In the genomic region with DNA sequence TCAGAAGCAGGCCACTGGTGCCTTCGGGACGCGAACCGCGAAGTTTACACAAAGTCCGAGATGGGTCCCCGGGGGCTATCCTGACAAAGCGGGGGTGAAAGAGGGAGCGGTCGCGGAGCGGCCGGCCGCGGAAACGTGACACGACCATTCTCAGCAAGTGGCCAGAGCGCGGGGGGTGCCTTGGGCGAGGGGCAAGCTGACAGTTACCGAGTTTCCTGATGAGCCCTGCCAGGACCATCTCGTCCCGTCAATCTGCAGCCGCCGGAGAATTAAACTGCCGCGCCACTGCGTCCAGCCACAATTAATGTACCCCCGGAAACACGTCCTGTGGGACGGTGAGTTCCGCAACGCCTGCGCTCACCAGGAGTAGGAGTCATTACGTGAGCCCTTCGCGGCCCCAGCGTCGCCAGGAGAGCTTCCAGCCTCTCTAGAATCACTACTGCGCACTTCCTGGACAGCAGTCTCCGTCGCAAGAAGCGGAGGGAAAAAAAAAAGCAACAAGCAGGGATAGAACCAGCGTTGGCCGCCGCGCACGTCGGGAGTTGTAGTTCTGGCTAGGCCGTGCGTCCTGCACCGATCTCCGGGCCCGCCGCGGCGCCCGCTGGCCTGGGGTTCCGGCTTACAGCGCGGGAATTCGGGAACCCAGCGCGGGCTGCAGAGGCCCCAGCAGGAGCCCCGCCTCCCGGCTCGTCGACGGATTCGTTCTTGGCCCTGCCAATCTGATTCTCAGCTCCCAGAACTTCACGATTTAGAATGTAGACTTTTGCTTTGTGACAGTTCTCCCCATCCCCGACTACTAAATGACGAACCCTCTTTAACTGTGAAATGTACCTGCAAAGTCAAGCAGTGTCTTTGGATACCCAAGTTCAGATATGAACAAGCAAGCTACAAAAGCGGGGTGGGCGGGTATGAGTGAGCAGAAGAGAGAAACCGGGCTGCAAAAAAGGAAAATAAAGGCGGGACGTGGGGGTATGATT, we compare ENCODE assay signal across 8 cellular contexts. TPM values are rescaled to one million over a fixed set of nuclear protein-coding genes. Genes with fewer than 3 reads are reported as not detected.
DNase-seq lines count a peak whose midpoint lies in the region; ATAC-seq and TF ChIP-seq lines count a peak whose summit lies in the region.

A gene with protein sequence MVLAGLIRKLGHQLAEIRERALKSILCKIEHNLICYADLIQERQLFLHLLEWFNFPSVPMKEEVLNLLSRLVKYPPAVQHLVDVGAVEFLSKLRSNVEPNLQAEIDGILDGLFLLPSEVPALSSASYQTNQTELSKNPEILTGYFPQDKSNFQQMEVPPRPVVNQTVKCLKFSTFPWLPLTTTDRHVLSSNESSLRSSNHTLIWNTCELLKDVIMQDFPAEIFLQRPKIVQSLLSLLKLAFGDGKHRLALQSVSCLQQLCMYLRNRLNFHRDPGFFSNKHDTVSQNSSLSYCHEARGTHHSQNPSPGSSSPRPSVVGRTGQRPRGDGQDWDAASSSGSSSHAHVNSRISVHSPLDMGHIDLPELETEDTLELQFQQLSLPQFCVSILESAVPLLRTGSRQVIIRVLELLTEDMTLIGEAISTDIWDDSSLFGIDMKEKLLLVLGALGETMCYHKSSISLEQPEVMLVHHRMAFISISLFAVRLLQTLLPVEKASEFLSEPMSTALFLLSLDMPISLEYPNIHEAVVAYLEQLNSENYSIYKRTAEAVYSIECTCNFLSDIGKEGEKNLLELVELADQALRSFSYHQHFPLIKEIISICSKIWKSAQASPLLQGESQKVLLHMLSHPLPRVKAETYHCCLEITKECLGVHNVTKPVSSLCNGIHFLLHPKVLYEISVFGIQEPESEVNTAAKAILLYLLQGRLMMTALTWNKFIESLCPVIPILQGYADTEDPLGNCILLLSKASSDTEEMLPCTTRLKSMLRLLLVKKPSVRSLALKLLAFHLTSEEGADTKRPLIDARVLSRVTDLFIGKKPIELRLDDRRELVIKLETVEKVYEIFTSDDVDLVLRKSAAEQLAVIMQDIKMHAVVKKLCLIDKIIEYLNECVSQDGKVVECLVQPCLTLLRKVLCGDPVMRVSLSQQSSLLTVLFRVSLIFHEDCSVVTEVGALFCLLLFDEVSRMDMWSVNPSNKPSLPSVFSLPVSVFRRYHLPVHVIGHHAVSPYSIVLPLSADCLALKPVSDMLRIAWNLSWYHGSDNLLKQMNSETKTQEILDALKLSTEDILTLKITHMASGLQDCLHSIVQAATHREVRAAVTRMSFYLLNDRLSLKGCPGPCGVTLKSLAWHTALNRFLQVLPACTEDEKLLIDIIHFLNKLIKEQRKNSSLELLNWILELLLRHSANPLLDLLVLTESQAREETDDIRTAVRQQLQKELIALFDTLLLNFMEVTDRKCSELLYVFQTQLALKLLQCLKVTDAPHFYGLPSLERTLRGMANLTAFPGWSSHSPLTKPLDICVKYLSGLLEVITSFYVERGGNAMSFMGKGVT (N-terminal part only) (minus strand): TSS at position 267 of the 977 bp plus-strand sequence. CDS start 29 bp downstream, at position 238.

- intact Hi-C loops in A673 (cut with micrococcal nuclease; ENCODE audit: unreplicated experiment): no loop called here
- intact Hi-C loops in breast epithelium (cut with DNase I; ENCODE audit: low total_unique reads): loop anchor here (10.0 kb wide), 1 partner anchor 239 kb away; no protein-coding TSS in a partner anchor

- H3K9me3 ChIP-seq in A673 (ENCODE audit: low read depth, low read length, poor library complexity, severe bottlenecking) (no peaks in the 10 kb centered on the region), breast epithelium (no peaks in the 10 kb centered on the region), iPS-18c (ENCODE audit: control insufficient read depth, insufficient read depth, low read length) (no peaks in the 10 kb centered on the region)

- POLR2A ChIA-PET in A673 (lab: Charles Lee; ENCODE audit: low non-redundant PET): no interaction called here

- H3K36me3 ChIP-seq in A673 (ENCODE audit: insufficient read depth, low read length, poor library complexity, severe bottlenecking) (peaks cover 14% of the 10 kb centered on the region), breast epithelium (no peaks in the 10 kb centered on the region)

- ATAC-seq in GM18870 (IDR thresholded peaks at IDR 0.05; ENCODE audit: unreplicated experiment) (peak; percentile 92), HG03135 (IDR thresholded peaks at IDR 0.05; ENCODE audit: unreplicated experiment) (peak; percentile 96)

- CTCF ChIA-PET in A673 (lab: Charles Lee): no interaction called here

- peak within 1 kb of the TSS; percentile 93 for H3K4me3 ChIP-seq in A673 (ENCODE audit: low read depth, low read length, poor library complexity, severe bottlenecking)
- H3K4me3 ChIP-seq in breast epithelium: peak within 1 kb of the TSS; percentile 71 to 73 (median 72)
- peak within 1 kb of the TSS; percentile 84 for H3K4me3 ChIP-seq in iPS-18c (ENCODE audit: insufficient read depth, low read depth, low read length)
- H3K4me3 ChIP-seq in skin epidermis: peak within 1 kb of the TSS; percentile 60 to 91 (median 83)

- peak within 1 kb of the TSS; percentile 95 for H3K27ac ChIP-seq in A673 (ENCODE audit: low read depth, low read length, poor library complexity, severe bottlenecking)
- H3K27ac ChIP-seq in VCaP: peak within 1 kb of the TSS; percentile 93
- peak within 1 kb of the TSS; percentile 95 for H3K27ac ChIP-seq in breast epithelium
- peak within 1 kb of the TSS; percentile 95 to 99 (median 98) for H3K27ac ChIP-seq in skin epidermis

- no TSS peak for BruUV-seq in A673 (replicated peaks; lab: Mats Ljungman, UMichigan)

- DNase-seq in A673 (ENCODE audit: low spot score): peak; percentile 96
- peak; percentile 92 for DNase-seq in NCI-H2196 treated with DMSO at 0.1 percent for 48 hours (lab: John Stamatoyannopoulos, UW; ENCODE audit: unreplicated experiment)
- DNase-seq in breast epithelium (ENCODE audit: low spot score in 2 of 2): peak; percentile 85 to 86

- TF ChIP-seq POLR2A in breast epithelium (IDR thresholded peaks at IDR 0.05): no peak

- H3K4me1 ChIP-seq in A673 (ENCODE audit: insufficient read depth, low read length, poor library complexity, severe bottlenecking) (peaks cover 8% of the 10 kb centered on the region), breast epithelium (no peaks in the 10 kb centered on the region)

- TF ChIP-seq CTCF in A673 (conservative IDR thresholded peaks at IDR 0.05; ENCODE audit: low read depth, low read length) (no peak), VCaP (conservative IDR thresholded peaks at IDR 0.05) (no peak), breast epithelium (IDR thresholded peaks at IDR 0.05) (peak in 1 of 3 donors; percentile 21)

- H3K27me3 ChIP-seq in A673 (replicated peaks; ENCODE audit: insufficient read depth, low read depth, low read length, poor library complexity) (no peaks in the 10 kb centered on the region), breast epithelium (no peaks in the 10 kb centered on the region)

RNA-seq across cellular contexts. Expression of the gene that starts here (rescaled TPM):
- 25.9 and 26.5 TPM in 2 replicates for total RNA-seq in A673 (2021)
- 10 to 100 TPM; 14.7 to 35.0 (median 29.8) TPM for total RNA-seq in breast epithelium

Comparison
In these comparisons a context has a peak if more than half of its experiments do, and no peak if none do; other contexts are left out.
1. Peak in every context shown above with its lines: DNase-seq, ATAC-seq, H3K4me3 ChIP-seq and H3K27ac ChIP-seq.